In genomic region chr20:47030271-47030810, GRCh38 we compare ENCODE assay signal across 13 cellular contexts.
"Had no signal": no experiment of that assay in that cellular context is flagged by ENCODE, and none has a peak within 500 bp of the region (broad histone marks: within the 10 kb centered on the region; RNA-seq: fewer than 3 reads in every experiment).

No MANE protein-coding gene starts in this region.

- H3K4me3 ChIP-seq: esophagus muscularis mucosa, gastrocnemius medialis, left lung, lower lobe of right lung, spleen had no signal

- H3K4me1 ChIP-seq: gastrocnemius medialis, left lung, lower lobe of right lung, spleen had no signal

- H3K36me3 Mint-ChIP-seq: stimulated activated naive B cell treated with anti-CD40 and anti-IgM and Interleukin-4, amounts not matched to agents 10 μg/mL and 1 μg/mL and 100 μg/mL, for 72 hours had no signal

- H3K4me1 Mint-ChIP-seq: naive thymus-derived CD8-positive, alpha-beta T cell; stimulated activated naive B cell treated with anti-CD40 and anti-IgM and Interleukin-4, amounts not matched to agents 10 μg/mL and 1 μg/mL and 100 μg/mL, for 72 hours had no signal

- ATAC-seq: gastrocnemius medialis; left lung; naive thymus-derived CD8-positive, alpha-beta T cell; stimulated activated naive B cell treated with anti-CD40 and anti-IgM and Interleukin-4, amounts not matched to agents 10 μg/mL and 1 μg/mL and 100 μg/mL, for 72 hours had no signal

- H3K27me3 Mint-ChIP-seq: type B pancreatic cell had no signal

- H3K9me3 Mint-ChIP-seq: type B pancreatic cell had no signal

- DNase-seq: effector memory CD4-positive, alpha-beta T cell; left lung; lower lobe of right lung; mesenchymal stem cell; naive thymus-derived CD8-positive, alpha-beta T cell; spleen; stimulated activated CD4-positive, alpha-beta T cell treated with anti-CD3 and anti-CD28 coated beads, Interleukin-15, amount 100 ng/mL, for 24 hours; stimulated activated CD4-positive, alpha-beta T cell treated with anti-CD3 and anti-CD28 coated beads, Interleukin-1b, Interleukin-23, amount 100 ng/mL, for 48 hours; stimulated activated CD4-positive, alpha-beta T cell treated with anti-CD3 and anti-CD28 coated beads, Interleukin-4, amount 100 ng/mL, for 24 hours; stimulated activated naive B cell treated with anti-CD40 and anti-IgM and Interleukin-4, amounts not matched to agents 10 μg/mL and 1 μg/mL and 100 μg/mL, for 72 hours had no signal

- H3K27ac Mint-ChIP-seq: naive thymus-derived CD8-positive, alpha-beta T cell; stimulated activated naive B cell treated with anti-CD40 and anti-IgM and Interleukin-4, amounts not matched to agents 10 μg/mL and 1 μg/mL and 100 μg/mL, for 72 hours; type B pancreatic cell had no signal

- H3K36me3 ChIP-seq: esophagus muscularis mucosa, gastrocnemius medialis, left lung, lower lobe of right lung, spleen had no signal

- H3K27me3 ChIP-seq: esophagus muscularis mucosa, gastrocnemius medialis, left lung had no signal

- H3K27ac ChIP-seq: left lung, lower lobe of right lung, spleen had no signal

- H3K9me3 ChIP-seq: esophagus muscularis mucosa had no signal

- H3K4me3 Mint-ChIP-seq: naive thymus-derived CD8-positive, alpha-beta T cell; stimulated activated naive B cell treated with anti-CD40 and anti-IgM and Interleukin-4, amounts not matched to agents 10 μg/mL and 1 μg/mL and 100 μg/mL, for 72 hours; type B pancreatic cell had no signal
